1 cellular context compared by ENCODE assay signal in genomic region chr17:4479340-4479981, GRCh38.
TF ChIP-seq lines count a peak whose summit lies in the region.

No MANE protein-coding gene starts in this region.

TF ChIP-seq in H1, 55 proteins besides CTCF, POLR2A, EP300 and RAD21:
- TF ChIP-seq KDM1A (IDR thresholded peaks at IDR 0.05; ENCODE audit: borderline replicate concordance, low read length), result peak; percentile 26; the same call in 1 of the 2 replicates
- no peak for TF ChIP-seq CHD7 (IDR thresholded peaks at IDR 0.05; ENCODE audit: insufficient replicate concordance, low read length)
- TF ChIP-seq SIX5 (IDR thresholded peaks at IDR 0.05; ENCODE audit: low read depth, low read length), result no peak
- no peak for TF ChIP-seq EGR1 (IDR thresholded peaks at IDR 0.05; ENCODE audit: borderline replicate concordance, low read depth, low read length)
- no peak for TF ChIP-seq EZH2 (IDR thresholded peaks at IDR 0.05; ENCODE audit: low read depth, low read length, severe bottlenecking)
- no peak for TF ChIP-seq BRCA1 (IDR thresholded peaks at IDR 0.05; ENCODE audit: low read depth, low read length)
- TF ChIP-seq SP4 (IDR thresholded peaks at IDR 0.05; ENCODE audit: low read length), result no peak
- TF ChIP-seq JUN (IDR thresholded peaks at IDR 0.05; ENCODE audit: low read depth, low read length), result no peak
